1 cellular context compared by ENCODE assay signal in the genomic region with DNA sequence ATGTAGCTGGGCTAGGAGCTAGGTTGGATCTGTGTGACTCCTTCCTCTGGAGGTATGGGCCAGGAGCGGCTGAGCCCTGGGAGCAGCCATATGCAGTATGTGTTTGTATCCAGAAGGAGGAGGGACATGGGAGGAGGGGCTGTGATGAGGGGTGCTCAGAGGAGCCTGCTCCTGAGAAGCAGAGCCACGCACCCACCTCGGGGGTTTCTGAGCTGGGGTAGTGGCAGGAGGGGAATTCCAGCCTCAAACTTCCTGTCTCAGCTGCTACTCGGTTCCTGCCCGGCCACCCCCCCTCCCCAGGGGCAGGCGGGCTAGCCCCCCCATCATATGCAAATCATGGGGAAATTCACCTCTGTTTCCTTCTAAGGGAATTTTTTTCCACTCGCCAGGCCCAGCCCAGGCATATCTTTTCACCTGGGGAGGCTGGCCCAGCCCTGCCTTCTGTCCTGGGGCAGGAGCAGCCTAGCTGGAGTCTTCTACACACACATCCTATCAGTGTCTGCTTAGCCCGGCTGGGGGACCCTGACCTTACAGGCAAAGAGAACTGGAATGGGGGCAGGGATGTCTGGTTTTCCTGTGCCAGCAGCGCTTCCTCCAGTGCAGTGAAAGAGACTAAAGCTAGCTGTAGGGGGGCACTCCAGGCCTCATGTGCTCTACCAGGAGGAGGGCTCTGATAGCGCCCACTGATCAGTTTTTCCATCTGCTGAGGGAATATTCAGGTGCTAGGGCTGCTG.
A peak's percentile ranks its signal among the peaks of the same experiment; 100 is the strongest.
TF ChIP-seq lines count a peak whose summit lies in the region.

No MANE protein-coding gene starts in this region.

TF ChIP-seq in HepG2, 621 proteins besides CTCF, POLR2A, EP300 and RAD21 (continued from another document and continues in another):
- TF ChIP-seq, protein P1, sequence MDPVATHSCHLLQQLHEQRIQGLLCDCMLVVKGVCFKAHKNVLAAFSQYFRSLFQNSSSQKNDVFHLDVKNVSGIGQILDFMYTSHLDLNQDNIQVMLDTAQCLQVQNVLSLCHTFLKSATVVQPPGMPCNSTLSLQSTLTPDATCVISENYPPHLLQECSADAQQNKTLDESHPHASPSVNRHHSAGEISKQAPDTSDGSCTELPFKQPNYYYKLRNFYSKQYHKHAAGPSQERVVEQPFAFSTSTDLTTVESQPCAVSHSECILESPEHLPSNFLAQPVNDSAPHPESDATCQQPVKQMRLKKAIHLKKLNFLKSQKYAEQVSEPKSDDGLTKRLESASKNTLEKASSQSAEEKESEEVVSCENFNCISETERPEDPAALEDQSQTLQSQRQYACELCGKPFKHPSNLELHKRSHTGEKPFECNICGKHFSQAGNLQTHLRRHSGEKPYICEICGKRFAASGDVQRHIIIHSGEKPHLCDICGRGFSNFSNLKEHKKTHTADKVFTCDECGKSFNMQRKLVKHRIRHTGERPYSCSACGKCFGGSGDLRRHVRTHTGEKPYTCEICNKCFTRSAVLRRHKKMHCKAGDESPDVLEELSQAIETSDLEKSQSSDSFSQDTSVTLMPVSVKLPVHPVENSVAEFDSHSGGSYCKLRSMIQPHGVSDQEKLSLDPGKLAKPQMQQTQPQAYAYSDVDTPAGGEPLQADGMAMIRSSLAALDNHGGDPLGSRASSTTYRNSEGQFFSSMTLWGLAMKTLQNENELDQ (CRISPR knock-in tag; IDR thresholded peaks at IDR 0.05; ENCODE audit: borderline replicate concordance): no peak
- TF ChIP-seq FOXP1 (IDR thresholded peaks at IDR 0.05) (no peak), FOXP1 (CRISPR knock-in tag; IDR thresholded peaks at IDR 0.05) (no peak), SOX5 (CRISPR knock-in tag; IDR thresholded peaks at IDR 0.05; ENCODE audit: borderline replicate concordance) (no peak), ZBTB42 (CRISPR knock-in tag; IDR thresholded peaks at IDR 0.05) (no peak), TCF12 (IDR thresholded peaks at IDR 0.05) (no peak), TCF12 (CRISPR knock-in tag; IDR thresholded peaks at IDR 0.05) (no peak), PITX1 (CRISPR knock-in tag; IDR thresholded peaks at IDR 0.05) (peak; percentile 60; the same call in 1 of the 2 replicates), EZH2 (conservative IDR thresholded peaks at IDR 0.05; ENCODE audit: low read depth, low read length) (no peak), TBP (CRISPR knock-in tag; IDR thresholded peaks at IDR 0.05) (no peak), TAF15 (IDR thresholded peaks at IDR 0.05; ENCODE audit: low read depth, low read length, poor library complexity, severe bottlenecking) (no peak), ZNF136 (CRISPR knock-in tag; IDR thresholded peaks at IDR 0.05; ENCODE audit: low read depth) (no peak), FOXK2 (IDR thresholded peaks at IDR 0.05) (no peak), DNMT1 (CRISPR knock-in tag; IDR thresholded peaks at IDR 0.05) (0 out of 2 replicates have a peak, but pooled peaks have one; percentile 44), SAP130 (CRISPR knock-in tag; IDR thresholded peaks at IDR 0.05; ENCODE audit: low read depth) (peak; percentile 7; the same call in 1 of the 2 replicates), NFATC3 (CRISPR knock-in tag; IDR thresholded peaks at IDR 0.05) (no peak), ZNF207 (IDR thresholded peaks at IDR 0.05; ENCODE audit: borderline replicate concordance) (no peak), ZNF777 (CRISPR knock-in tag; IDR thresholded peaks at IDR 0.05) (no peak), HOXA3 (CRISPR knock-in tag; IDR thresholded peaks at IDR 0.05) (no peak), HOXA5 (CRISPR knock-in tag; IDR thresholded peaks at IDR 0.05) (0 out of 2 replicates have a peak, but pooled peaks have one; percentile 21), SETDB1 (CRISPR knock-in tag; IDR thresholded peaks at IDR 0.05; ENCODE audit: borderline replicate concordance) (no peak), ZNF292 (CRISPR knock-in tag; IDR thresholded peaks at IDR 0.05; ENCODE audit: borderline replicate concordance, low read depth) (no peak), ZNF121 (CRISPR knock-in tag; IDR thresholded peaks at IDR 0.05) (no peak)
- TF ChIP-seq, protein P2, sequence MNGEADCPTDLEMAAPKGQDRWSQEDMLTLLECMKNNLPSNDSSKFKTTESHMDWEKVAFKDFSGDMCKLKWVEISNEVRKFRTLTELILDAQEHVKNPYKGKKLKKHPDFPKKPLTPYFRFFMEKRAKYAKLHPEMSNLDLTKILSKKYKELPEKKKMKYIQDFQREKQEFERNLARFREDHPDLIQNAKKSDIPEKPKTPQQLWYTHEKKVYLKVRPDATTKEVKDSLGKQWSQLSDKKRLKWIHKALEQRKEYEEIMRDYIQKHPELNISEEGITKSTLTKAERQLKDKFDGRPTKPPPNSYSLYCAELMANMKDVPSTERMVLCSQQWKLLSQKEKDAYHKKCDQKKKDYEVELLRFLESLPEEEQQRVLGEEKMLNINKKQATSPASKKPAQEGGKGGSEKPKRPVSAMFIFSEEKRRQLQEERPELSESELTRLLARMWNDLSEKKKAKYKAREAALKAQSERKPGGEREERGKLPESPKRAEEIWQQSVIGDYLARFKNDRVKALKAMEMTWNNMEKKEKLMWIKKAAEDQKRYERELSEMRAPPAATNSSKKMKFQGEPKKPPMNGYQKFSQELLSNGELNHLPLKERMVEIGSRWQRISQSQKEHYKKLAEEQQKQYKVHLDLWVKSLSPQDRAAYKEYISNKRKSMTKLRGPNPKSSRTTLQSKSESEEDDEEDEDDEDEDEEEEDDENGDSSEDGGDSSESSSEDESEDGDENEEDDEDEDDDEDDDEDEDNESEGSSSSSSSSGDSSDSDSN (CRISPR knock-in tag; IDR thresholded peaks at IDR 0.05): peak; percentile 25; the same call in 1 of the 2 replicates
- TF ChIP-seq, protein P3, sequence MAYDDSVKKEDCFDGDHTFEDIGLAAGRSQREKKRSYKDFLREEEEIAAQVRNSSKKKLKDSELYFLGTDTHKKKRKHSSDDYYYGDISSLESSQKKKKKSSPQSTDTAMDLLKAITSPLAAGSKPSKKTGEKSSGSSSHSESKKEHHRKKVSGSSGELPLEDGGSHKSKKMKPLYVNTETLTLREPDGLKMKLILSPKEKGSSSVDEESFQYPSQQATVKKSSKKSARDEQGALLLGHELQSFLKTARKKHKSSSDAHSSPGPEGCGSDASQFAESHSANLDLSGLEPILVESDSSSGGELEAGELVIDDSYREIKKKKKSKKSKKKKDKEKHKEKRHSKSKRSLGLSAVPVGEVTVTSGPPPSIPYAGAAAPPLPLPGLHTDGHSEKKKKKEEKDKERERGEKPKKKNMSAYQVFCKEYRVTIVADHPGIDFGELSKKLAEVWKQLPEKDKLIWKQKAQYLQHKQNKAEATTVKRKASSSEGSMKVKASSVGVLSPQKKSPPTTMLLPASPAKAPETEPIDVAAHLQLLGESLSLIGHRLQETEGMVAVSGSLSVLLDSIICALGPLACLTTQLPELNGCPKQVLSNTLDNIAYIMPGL (CRISPR knock-in tag; IDR thresholded peaks at IDR 0.05; ENCODE audit: borderline replicate concordance in 1 of 2, low read depth in 1 of 2): no peak
- TF ChIP-seq, protein P4, sequence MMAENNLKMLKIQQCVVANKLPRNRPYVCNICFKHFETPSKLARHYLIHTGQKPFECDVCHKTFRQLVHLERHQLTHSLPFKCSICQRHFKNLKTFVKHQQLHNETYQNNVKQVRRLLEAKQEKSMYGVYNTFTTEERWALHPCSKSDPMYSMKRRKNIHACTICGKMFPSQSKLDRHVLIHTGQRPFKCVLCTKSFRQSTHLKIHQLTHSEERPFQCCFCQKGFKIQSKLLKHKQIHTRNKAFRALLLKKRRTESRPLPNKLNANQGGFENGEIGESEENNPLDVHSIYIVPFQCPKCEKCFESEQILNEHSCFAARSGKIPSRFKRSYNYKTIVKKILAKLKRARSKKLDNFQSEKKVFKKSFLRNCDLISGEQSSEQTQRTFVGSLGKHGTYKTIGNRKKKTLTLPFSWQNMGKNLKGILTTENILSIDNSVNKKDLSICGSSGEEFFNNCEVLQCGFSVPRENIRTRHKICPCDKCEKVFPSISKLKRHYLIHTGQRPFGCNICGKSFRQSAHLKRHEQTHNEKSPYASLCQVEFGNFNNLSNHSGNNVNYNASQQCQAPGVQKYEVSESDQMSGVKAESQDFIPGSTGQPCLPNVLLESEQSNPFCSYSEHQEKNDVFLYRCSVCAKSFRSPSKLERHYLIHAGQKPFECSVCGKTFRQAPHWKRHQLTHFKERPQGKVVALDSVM (CRISPR knock-in tag; IDR thresholded peaks at IDR 0.05): no peak
- TF ChIP-seq, protein P5, sequence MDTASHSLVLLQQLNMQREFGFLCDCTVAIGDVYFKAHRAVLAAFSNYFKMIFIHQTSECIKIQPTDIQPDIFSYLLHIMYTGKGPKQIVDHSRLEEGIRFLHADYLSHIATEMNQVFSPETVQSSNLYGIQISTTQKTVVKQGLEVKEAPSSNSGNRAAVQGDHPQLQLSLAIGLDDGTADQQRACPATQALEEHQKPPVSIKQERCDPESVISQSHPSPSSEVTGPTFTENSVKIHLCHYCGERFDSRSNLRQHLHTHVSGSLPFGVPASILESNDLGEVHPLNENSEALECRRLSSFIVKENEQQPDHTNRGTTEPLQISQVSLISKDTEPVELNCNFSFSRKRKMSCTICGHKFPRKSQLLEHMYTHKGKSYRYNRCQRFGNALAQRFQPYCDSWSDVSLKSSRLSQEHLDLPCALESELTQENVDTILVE (CRISPR knock-in tag; IDR thresholded peaks at IDR 0.05): no peak
- TF ChIP-seq, protein P6, sequence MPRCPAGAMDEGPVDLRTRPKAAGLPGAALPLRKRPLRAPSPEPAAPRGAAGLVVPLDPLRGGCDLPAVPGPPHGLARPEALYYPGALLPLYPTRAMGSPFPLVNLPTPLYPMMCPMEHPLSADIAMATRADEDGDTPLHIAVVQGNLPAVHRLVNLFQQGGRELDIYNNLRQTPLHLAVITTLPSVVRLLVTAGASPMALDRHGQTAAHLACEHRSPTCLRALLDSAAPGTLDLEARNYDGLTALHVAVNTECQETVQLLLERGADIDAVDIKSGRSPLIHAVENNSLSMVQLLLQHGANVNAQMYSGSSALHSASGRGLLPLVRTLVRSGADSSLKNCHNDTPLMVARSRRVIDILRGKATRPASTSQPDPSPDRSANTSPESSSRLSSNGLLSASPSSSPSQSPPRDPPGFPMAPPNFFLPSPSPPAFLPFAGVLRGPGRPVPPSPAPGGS (CRISPR knock-in tag; IDR thresholded peaks at IDR 0.05): 0 out of 2 replicates have a peak, but pooled peaks have one; percentile 7
- TF ChIP-seq, protein P7, sequence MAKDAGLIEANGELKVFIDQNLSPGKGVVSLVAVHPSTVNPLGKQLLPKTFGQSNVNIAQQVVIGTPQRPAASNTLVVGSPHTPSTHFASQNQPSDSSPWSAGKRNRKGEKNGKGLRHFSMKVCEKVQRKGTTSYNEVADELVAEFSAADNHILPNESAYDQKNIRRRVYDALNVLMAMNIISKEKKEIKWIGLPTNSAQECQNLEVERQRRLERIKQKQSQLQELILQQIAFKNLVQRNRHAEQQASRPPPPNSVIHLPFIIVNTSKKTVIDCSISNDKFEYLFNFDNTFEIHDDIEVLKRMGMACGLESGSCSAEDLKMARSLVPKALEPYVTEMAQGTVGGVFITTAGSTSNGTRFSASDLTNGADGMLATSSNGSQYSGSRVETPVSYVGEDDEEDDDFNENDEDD (CRISPR knock-in tag; IDR thresholded peaks at IDR 0.05; ENCODE audit: borderline replicate concordance): no peak
- TF ChIP-seq, protein P8, sequence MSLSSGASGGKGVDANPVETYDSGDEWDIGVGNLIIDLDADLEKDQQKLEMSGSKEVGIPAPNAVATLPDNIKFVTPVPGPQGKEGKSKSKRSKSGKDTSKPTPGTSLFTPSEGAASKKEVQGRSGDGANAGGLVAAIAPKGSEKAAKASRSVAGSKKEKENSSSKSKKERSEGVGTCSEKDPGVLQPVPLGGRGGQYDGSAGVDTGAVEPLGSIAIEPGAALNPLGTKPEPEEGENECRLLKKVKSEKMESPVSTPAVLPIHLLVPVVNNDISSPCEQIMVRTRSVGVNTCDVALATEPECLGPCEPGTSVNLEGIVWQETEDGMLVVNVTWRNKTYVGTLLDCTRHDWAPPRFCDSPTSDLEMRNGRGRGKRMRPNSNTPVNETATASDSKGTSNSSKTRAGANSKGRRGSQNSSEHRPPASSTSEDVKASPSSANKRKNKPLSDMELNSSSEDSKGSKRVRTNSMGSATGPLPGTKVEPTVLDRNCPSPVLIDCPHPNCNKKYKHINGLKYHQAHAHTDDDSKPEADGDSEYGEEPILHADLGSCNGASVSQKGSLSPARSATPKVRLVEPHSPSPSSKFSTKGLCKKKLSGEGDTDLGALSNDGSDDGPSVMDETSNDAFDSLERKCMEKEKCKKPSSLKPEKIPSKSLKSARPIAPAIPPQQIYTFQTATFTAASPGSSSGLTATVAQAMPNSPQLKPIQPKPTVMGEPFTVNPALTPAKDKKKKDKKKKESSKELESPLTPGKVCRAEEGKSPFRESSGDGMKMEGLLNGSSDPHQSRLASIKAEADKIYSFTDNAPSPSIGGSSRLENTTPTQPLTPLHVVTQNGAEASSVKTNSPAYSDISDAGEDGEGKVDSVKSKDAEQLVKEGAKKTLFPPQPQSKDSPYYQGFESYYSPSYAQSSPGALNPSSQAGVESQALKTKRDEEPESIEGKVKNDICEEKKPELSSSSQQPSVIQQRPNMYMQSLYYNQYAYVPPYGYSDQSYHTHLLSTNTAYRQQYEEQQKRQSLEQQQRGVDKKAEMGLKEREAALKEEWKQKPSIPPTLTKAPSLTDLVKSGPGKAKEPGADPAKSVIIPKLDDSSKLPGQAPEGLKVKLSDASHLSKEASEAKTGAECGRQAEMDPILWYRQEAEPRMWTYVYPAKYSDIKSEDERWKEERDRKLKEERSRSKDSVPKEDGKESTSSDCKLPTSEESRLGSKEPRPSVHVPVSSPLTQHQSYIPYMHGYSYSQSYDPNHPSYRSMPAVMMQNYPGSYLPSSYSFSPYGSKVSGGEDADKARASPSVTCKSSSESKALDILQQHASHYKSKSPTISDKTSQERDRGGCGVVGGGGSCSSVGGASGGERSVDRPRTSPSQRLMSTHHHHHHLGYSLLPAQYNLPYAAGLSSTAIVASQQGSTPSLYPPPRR (CRISPR knock-in tag; IDR thresholded peaks at IDR 0.05; ENCODE audit: borderline replicate concordance): no peak
- TF ChIP-seq, protein P9, sequence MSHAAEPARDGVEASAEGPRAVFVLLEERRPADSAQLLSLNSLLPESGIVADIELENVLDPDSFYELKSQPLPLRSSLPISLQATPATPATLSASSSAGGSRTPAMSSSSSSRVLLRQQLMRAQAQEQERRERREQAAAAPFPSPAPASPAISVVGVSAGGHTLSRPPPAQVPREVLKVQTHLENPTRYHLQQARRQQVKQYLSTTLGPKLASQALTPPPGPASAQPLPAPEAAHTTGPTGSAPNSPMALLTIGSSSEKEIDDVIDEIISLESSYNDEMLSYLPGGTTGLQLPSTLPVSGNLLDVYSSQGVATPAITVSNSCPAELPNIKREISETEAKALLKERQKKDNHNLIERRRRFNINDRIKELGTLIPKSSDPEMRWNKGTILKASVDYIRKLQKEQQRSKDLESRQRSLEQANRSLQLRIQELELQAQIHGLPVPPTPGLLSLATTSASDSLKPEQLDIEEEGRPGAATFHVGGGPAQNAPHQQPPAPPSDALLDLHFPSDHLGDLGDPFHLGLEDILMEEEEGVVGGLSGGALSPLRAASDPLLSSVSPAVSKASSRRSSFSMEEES (CRISPR knock-in tag; IDR thresholded peaks at IDR 0.05): no peak
- TF ChIP-seq, protein P10, sequence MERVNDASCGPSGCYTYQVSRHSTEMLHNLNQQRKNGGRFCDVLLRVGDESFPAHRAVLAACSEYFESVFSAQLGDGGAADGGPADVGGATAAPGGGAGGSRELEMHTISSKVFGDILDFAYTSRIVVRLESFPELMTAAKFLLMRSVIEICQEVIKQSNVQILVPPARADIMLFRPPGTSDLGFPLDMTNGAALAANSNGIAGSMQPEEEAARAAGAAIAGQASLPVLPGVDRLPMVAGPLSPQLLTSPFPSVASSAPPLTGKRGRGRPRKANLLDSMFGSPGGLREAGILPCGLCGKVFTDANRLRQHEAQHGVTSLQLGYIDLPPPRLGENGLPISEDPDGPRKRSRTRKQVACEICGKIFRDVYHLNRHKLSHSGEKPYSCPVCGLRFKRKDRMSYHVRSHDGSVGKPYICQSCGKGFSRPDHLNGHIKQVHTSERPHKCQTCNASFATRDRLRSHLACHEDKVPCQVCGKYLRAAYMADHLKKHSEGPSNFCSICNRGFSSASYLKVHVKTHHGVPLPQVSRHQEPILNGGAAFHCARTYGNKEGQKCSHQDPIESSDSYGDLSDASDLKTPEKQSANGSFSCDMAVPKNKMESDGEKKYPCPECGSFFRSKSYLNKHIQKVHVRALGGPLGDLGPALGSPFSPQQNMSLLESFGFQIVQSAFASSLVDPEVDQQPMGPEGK (CRISPR knock-in tag; IDR thresholded peaks at IDR 0.05): peak; percentile 84
